1 cellular context compared by ENCODE assay signal in genomic region chr3:146160964-146161724, GRCh38.
TF ChIP-seq lines count a peak whose summit lies in the region.

Gene PLOD2 (minus strand): TSS chr3:146161184. CDS start chr3:146160989, 195 bp downstream.

TF ChIP-seq in HepG2, 621 proteins besides CTCF, POLR2A, EP300 and RAD21 (continued from another document and continues in another):
- TF ChIP-seq ZNF225 (CRISPR knock-in tag; IDR thresholded peaks at IDR 0.05), result peak; percentile 52; the same call in 1 of the 2 replicates
- no peak for TF ChIP-seq MBNL3 (CRISPR knock-in tag; conservative IDR thresholded peaks at IDR 0.05)
- TF ChIP-seq ZNF749 (CRISPR knock-in tag; IDR thresholded peaks at IDR 0.05; ENCODE audit: borderline replicate concordance), result no peak; the same call in 1 of the 2 replicates
- TF ChIP-seq SP2 (CRISPR knock-in tag; IDR thresholded peaks at IDR 0.05), result peak; percentile 36; the same call in 1 of the 2 replicates
- no peak for TF ChIP-seq ATAD3A (CRISPR knock-in tag; IDR thresholded peaks at IDR 0.05)
- no peak; the same call in 1 of the 2 replicates for TF ChIP-seq RNF219 (CRISPR knock-in tag; IDR thresholded peaks at IDR 0.05)
- TF ChIP-seq XBP1 (CRISPR knock-in tag; IDR thresholded peaks at IDR 0.05), result no peak
- TF ChIP-seq YEATS2 (CRISPR knock-in tag; IDR thresholded peaks at IDR 0.05; ENCODE audit: borderline replicate concordance), result no peak
- TF ChIP-seq NR0B2 (CRISPR knock-in tag; IDR thresholded peaks at IDR 0.05), result 0 out of 2 replicates have a peak, but pooled peaks have one; percentile 29
- TF ChIP-seq GABPA (IDR thresholded peaks at IDR 0.05; ENCODE audit: low read depth, low read length), result no peak
- peak; percentile 40; the same call in 1 of the 2 replicates for TF ChIP-seq GABPA (CRISPR knock-in tag; IDR thresholded peaks at IDR 0.05; ENCODE audit: low read depth)
- TF ChIP-seq ISL2 (CRISPR knock-in tag; IDR thresholded peaks at IDR 0.05), result peak; percentile 64; the same call in 1 of the 2 replicates
- peak; percentile 71; the same call in 1 of the 2 replicates for TF ChIP-seq NFIC (IDR thresholded peaks at IDR 0.05; ENCODE audit: low read length)
- 0 out of 2 replicates have a peak, but pooled peaks have one; percentile 13 for TF ChIP-seq PRDM15 (CRISPR knock-in tag; IDR thresholded peaks at IDR 0.05)
- TF ChIP-seq NBN (conservative IDR thresholded peaks at IDR 0.05), result no peak
- TF ChIP-seq DPF2 (CRISPR knock-in tag; IDR thresholded peaks at IDR 0.05; ENCODE audit: borderline replicate concordance, low read depth), result no peak
- no peak for TF ChIP-seq ZNF761 (CRISPR knock-in tag; conservative IDR thresholded peaks at IDR 0.05)
- peak; percentile 30; the same call in 1 of the 2 replicates for TF ChIP-seq ZNF704 (CRISPR knock-in tag; IDR thresholded peaks at IDR 0.05; ENCODE audit: borderline replicate concordance)
- TF ChIP-seq ZNF253 (CRISPR knock-in tag; IDR thresholded peaks at IDR 0.05; ENCODE audit: borderline replicate concordance), result no peak
- TF ChIP-seq ESRRA (CRISPR knock-in tag; IDR thresholded peaks at IDR 0.05; ENCODE audit: low read depth), result peak; percentile 53
- TF ChIP-seq ZNF256 (CRISPR knock-in tag; conservative IDR thresholded peaks at IDR 0.05), result peak; percentile 54; the same call in 1 of the 2 replicates
- TF ChIP-seq SP5 (CRISPR knock-in tag; IDR thresholded peaks at IDR 0.05; ENCODE audit: borderline replicate concordance, low read depth), result peak; percentile 87
- TF ChIP-seq ZNF362 (CRISPR knock-in tag; IDR thresholded peaks at IDR 0.05; ENCODE audit: borderline replicate concordance), result no peak
- TF ChIP-seq REL (CRISPR knock-in tag; conservative IDR thresholded peaks at IDR 0.05), result peak; percentile 93; the same call in 1 of the 2 replicates
- no peak for TF ChIP-seq ZNF260 (CRISPR knock-in tag; IDR thresholded peaks at IDR 0.05; ENCODE audit: borderline replicate concordance, low read depth)
- peak; percentile 99 for TF ChIP-seq SMAD1 (CRISPR knock-in tag; IDR thresholded peaks at IDR 0.05; ENCODE audit: borderline replicate concordance, low read depth)
- no peak; the same call in 1 of the 2 replicates for TF ChIP-seq MXD1 (CRISPR knock-in tag; IDR thresholded peaks at IDR 0.05)
- peak; percentile 36; the same call in 1 of the 2 replicates for TF ChIP-seq PHF20 (CRISPR knock-in tag; IDR thresholded peaks at IDR 0.05)
- peak; percentile 62 to 84 for TF ChIP-seq HMGXB4 (CRISPR knock-in tag; IDR thresholded peaks at IDR 0.05; ENCODE audit: borderline replicate concordance in 1 of 2, low read depth in 1 of 2)
- TF ChIP-seq FIP1L1 (IDR thresholded peaks at IDR 0.05; ENCODE audit: borderline replicate concordance, insufficient read depth, low read depth, low read length), result no peak
- no peak for TF ChIP-seq ZNF83 (CRISPR knock-in tag; IDR thresholded peaks at IDR 0.05; ENCODE audit: borderline replicate concordance)
- peak; percentile 77 for TF ChIP-seq HNRNPH1 (optimal IDR thresholded peaks at IDR 0.05; ENCODE audit: low read depth, low read length)
- TF ChIP-seq ZBTB39 (CRISPR knock-in tag; IDR thresholded peaks at IDR 0.05), result 0 out of 2 replicates have a peak, but pooled peaks have one; percentile 40
- TF ChIP-seq ZNF234 (CRISPR knock-in tag; conservative IDR thresholded peaks at IDR 0.05), result peak; percentile 77; the same call in 1 of the 2 replicates
- peak; percentile 46; the same call in 1 of the 2 replicates for TF ChIP-seq ZFX (CRISPR knock-in tag; IDR thresholded peaks at IDR 0.05; ENCODE audit: low read depth)
- no peak; the same call in 1 of the 2 replicates for TF ChIP-seq MYPOP (CRISPR knock-in tag; IDR thresholded peaks at IDR 0.05)
- no peak for TF ChIP-seq SNRNP70 (IDR thresholded peaks at IDR 0.05; ENCODE audit: low read depth, low read length)
- TF ChIP-seq ZNF737 (CRISPR knock-in tag; IDR thresholded peaks at IDR 0.05; ENCODE audit: borderline replicate concordance), result no peak
- TF ChIP-seq MED8 (CRISPR knock-in tag; IDR thresholded peaks at IDR 0.05; ENCODE audit: insufficient replicate concordance), result peak; percentile 70
- no peak for TF ChIP-seq SMARCC2 (IDR thresholded peaks at IDR 0.05)
- TF ChIP-seq SIX4 (CRISPR knock-in tag; IDR thresholded peaks at IDR 0.05), result peak; percentile 18; the same call in 1 of the 2 replicates
- TF ChIP-seq SAP130 (CRISPR knock-in tag; IDR thresholded peaks at IDR 0.05; ENCODE audit: low read depth), result peak; percentile 85
- 0 out of 2 replicates have a peak, but pooled peaks have one; percentile 61 for TF ChIP-seq ZBTB38 (CRISPR knock-in tag; IDR thresholded peaks at IDR 0.05)
- peak; percentile 46 for TF ChIP-seq MLX (CRISPR knock-in tag; IDR thresholded peaks at IDR 0.05)
- TF ChIP-seq ZNF354B (CRISPR knock-in tag; IDR thresholded peaks at IDR 0.05), result no peak
- peak; percentile 69 for TF ChIP-seq FOSL2 (CRISPR knock-in tag; IDR thresholded peaks at IDR 0.05)
- peak; percentile 91 for TF ChIP-seq SALL2 (CRISPR knock-in tag; IDR thresholded peaks at IDR 0.05)
- TF ChIP-seq TMF1 (CRISPR knock-in tag; IDR thresholded peaks at IDR 0.05; ENCODE audit: low read depth), result peak; percentile 89; the same call in 1 of the 2 replicates
- TF ChIP-seq HOMEZ (CRISPR knock-in tag; IDR thresholded peaks at IDR 0.05; ENCODE audit: low read depth), result peak; percentile 87
- TF ChIP-seq POLR2G (IDR thresholded peaks at IDR 0.05; ENCODE audit: low read depth, low read length), result peak; percentile 97
